Comparison of ENCODE assay signal across 19 cellular contexts in genomic region chr2:145170787-145171186, GRCh38.
"Had no signal": no experiment of that assay in that cellular context is flagged by ENCODE, and none has a peak within 500 bp of the region (broad histone marks: within the 10 kb centered on the region; RNA-seq: fewer than 3 reads in every experiment).

No MANE protein-coding gene starts in this region.

- H3K36me3 Mint-ChIP-seq: activated naive CD8-positive, alpha-beta T cell treated with anti-CD3 and anti-CD28 coated beads, Interleukin-2, amount 10 ng/mL, durations not matched to agents 7 days and 5 days had no signal

- H3K4me1 ChIP-seq: body of pancreas had no signal

- H3K27me3 ChIP-seq: body of pancreas, tibial nerve had no signal

- H3K9me3 Mint-ChIP-seq: activated CD4-positive, alpha-beta T cell treated with anti-CD3 and anti-CD28 coated beads, Interleukin-2, amount 10 ng/mL, durations not matched to agents 7 days and 5 days; activated naive CD8-positive, alpha-beta T cell treated with anti-CD3 and anti-CD28 coated beads, Interleukin-2, amount 10 ng/mL, durations not matched to agents 7 days and 5 days; activated T-cell treated with anti-CD3 and anti-CD28 coated beads, Interleukin-2, amount 50 U/mL, for 24 hours; activated T-helper 2 cell treated with anti-CD3 and anti-CD28 coated beads, Interferon-gamma antibody, Interleukin-2, Interleukin-4, amounts not matched to agents 10 μg/mL and 5 μg/mL and 100 μg/mL, durations not matched to agents 14 hours and 24 hours and 36 hours; nephron progenitor cell had no signal

- H3K27me3 Mint-ChIP-seq: activated CD4-positive, alpha-beta T cell treated with anti-CD3 and anti-CD28 coated beads, Interleukin-2, amount 10 ng/mL, durations not matched to agents 7 days and 5 days; activated T-cell treated with anti-CD3 and anti-CD28 coated beads, Interleukin-2, amount 50 U/mL, for 24 hours; stimulated activated naive CD8-positive, alpha-beta T cell treated with anti-CD3 and anti-CD28 coated beads, Interleukin-15, Interleukin-2, amounts not matched to agents 100 ng/mL and 50 ng/mL, for 24 hours had no signal

- H3K9me3 ChIP-seq: body of pancreas, tibial nerve had no signal

- H3K27ac Mint-ChIP-seq: activated CD4-positive, alpha-beta T cell treated with anti-CD3 and anti-CD28 coated beads, Interleukin-2, amount 10 ng/mL, durations not matched to agents 7 days and 5 days; activated CD8-positive, alpha-beta T cell treated with anti-CD3 and anti-CD28 coated beads, Interleukin-2, amount 10 ng/mL, durations not matched to agents 7 days and 5 days; activated naive CD8-positive, alpha-beta T cell treated with anti-CD3 and anti-CD28 coated beads, Interleukin-2, amount 10 ng/mL, durations not matched to agents 7 days and 5 days; activated T-cell treated with anti-CD3 and anti-CD28 coated beads, Interleukin-2, amount 50 U/mL, for 24 hours; activated T-helper 2 cell treated with anti-CD3 and anti-CD28 coated beads, Interferon-gamma antibody, Interleukin-2, Interleukin-4, amounts not matched to agents 10 μg/mL and 5 μg/mL and 100 μg/mL, durations not matched to agents 14 hours and 24 hours and 36 hours; nephron progenitor cell; stimulated activated naive CD8-positive, alpha-beta T cell treated with anti-CD3 and anti-CD28 coated beads, Interleukin-15, Interleukin-2, amounts not matched to agents 100 ng/mL and 50 ng/mL, for 24 hours had no signal

- H3K4me1 Mint-ChIP-seq: activated CD4-positive, alpha-beta T cell treated with anti-CD3 and anti-CD28 coated beads, Interleukin-2, amount 10 ng/mL, durations not matched to agents 7 days and 5 days; activated naive CD8-positive, alpha-beta T cell treated with anti-CD3 and anti-CD28 coated beads, Interleukin-2, amount 10 ng/mL, durations not matched to agents 7 days and 5 days had no signal

- H3K27ac ChIP-seq: body of pancreas, tibial nerve had no signal

- H3K4me3 ChIP-seq: body of pancreas, tibial nerve had no signal

- DNase-seq: activated CD4-positive, alpha-beta T cell treated with anti-CD3 and anti-CD28 coated beads, Interleukin-2, amount 10 ng/mL, durations not matched to agents 7 days and 5 days; activated CD8-positive, alpha-beta T cell treated with anti-CD3 and anti-CD28 coated beads, Interleukin-2, amount 10 ng/mL, durations not matched to agents 7 days and 5 days; activated naive CD4-positive, alpha-beta T cell treated with Interleukin-2 at 50 U/mL for 16 hours; activated naive CD8-positive, alpha-beta T cell treated with anti-CD3 and anti-CD28 coated beads, Interleukin-2, amount 10 ng/mL, durations not matched to agents 7 days and 5 days; activated T-cell treated with anti-CD3 and anti-CD28 coated beads, Interleukin-2, amount 50 U/mL, for 24 hours; body of pancreas; cortex of kidney; kidney; mammary epithelial cell; midbrain; nephron progenitor cell; occipital lobe; posterior cingulate gyrus; stimulated activated CD4-positive, alpha-beta T cell treated with anti-CD3 and anti-CD28 coated beads, Interleukin-15, amount 100 ng/mL, for 24 hours; stimulated activated CD4-positive, alpha-beta T cell treated with anti-CD3 and anti-CD28 coated beads, Interleukin-2, amount 100 ng/mL, for 48 hours; T1000 had no signal

- H3K4me3 Mint-ChIP-seq: activated CD4-positive, alpha-beta T cell treated with anti-CD3 and anti-CD28 coated beads, Interleukin-2, amount 10 ng/mL, durations not matched to agents 7 days and 5 days; activated CD8-positive, alpha-beta T cell treated with anti-CD3 and anti-CD28 coated beads, Interleukin-2, amount 10 ng/mL, durations not matched to agents 7 days and 5 days; activated naive CD8-positive, alpha-beta T cell treated with anti-CD3 and anti-CD28 coated beads, Interleukin-2, amount 10 ng/mL, durations not matched to agents 7 days and 5 days; activated T-cell treated with anti-CD3 and anti-CD28 coated beads, Interleukin-2, amount 50 U/mL, for 24 hours; nephron progenitor cell; stimulated activated naive CD8-positive, alpha-beta T cell treated with anti-CD3 and anti-CD28 coated beads, Interleukin-15, Interleukin-2, amounts not matched to agents 100 ng/mL and 50 ng/mL, for 24 hours had no signal

- H3K36me3 ChIP-seq: tibial nerve had no signal
